In genomic region chr17:10295728-10296343, GRCh38 we compare ENCODE assay signal across 8 cellular contexts.
DNase-seq lines count a peak whose midpoint lies in the region; ATAC-seq and TF ChIP-seq lines count a peak whose summit lies in the region.

No MANE protein-coding gene starts in this region.

- H3K27ac Mint-ChIP-seq in activated CD4-positive, alpha-beta T cell treated with anti-CD3 and anti-CD28 coated beads, Interleukin-2, amount 10 ng/mL, durations not matched to agents 7 days and 5 days = no peak overlapping the region

- DNase-seq in AG08396 (ENCODE audit: low spot score) = peak; percentile 38
- DNase-seq in LoVo (ENCODE audit: low spot score) = peak; percentile 59
- peak; percentile 37 for DNase-seq in activated CD4-positive, alpha-beta T cell treated with anti-CD3 and anti-CD28 coated beads, Interleukin-2, amount 10 ng/mL, durations not matched to agents 7 days and 5 days
- DNase-seq in foreskin keratinocyte = peak; percentile 10 to 54
- DNase-seq in pons (ENCODE audit: low spot score) = peak; percentile 56

- no peaks in the 10 kb centered on the region for H3K9me3 Mint-ChIP-seq in activated CD4-positive, alpha-beta T cell treated with anti-CD3 and anti-CD28 coated beads, Interleukin-2, amount 10 ng/mL, durations not matched to agents 7 days and 5 days

- no peaks in the 10 kb centered on the region for H3K36me3 Mint-ChIP-seq in activated CD4-positive, alpha-beta T cell treated with anti-CD3 and anti-CD28 coated beads, Interleukin-2, amount 10 ng/mL, durations not matched to agents 7 days and 5 days (ENCODE audit: low read depth)

- POLR2A ChIA-PET in activated CD4-positive, alpha-beta T cell treated with anti-CD3 and anti-CD28 coated beads, Interleukin-2, amount 10 ng/mL, durations not matched to agents 7 days and 5 days (lab: Charles Lee) = no interaction called here

- H3K4me1 Mint-ChIP-seq in activated CD4-positive, alpha-beta T cell treated with anti-CD3 and anti-CD28 coated beads, Interleukin-2, amount 10 ng/mL, durations not matched to agents 7 days and 5 days = peaks cover 7% of the 10 kb centered on the region

- H3K27me3 Mint-ChIP-seq in activated CD4-positive, alpha-beta T cell treated with anti-CD3 and anti-CD28 coated beads, Interleukin-2, amount 10 ng/mL, durations not matched to agents 7 days and 5 days = no peaks in the 10 kb centered on the region

- CTCF ChIA-PET in activated CD4-positive, alpha-beta T cell treated with anti-CD3 and anti-CD28 coated beads, Interleukin-2, amount 10 ng/mL, durations not matched to agents 7 days and 5 days (lab: Charles Lee) = no interaction called here

- no peaks in the 10 kb centered on the region for H3K27me3 ChIP-seq in foreskin keratinocyte

- ATAC-seq in foreskin keratinocyte (peak; percentile 62), GM21619 (IDR thresholded peaks at IDR 0.05; ENCODE audit: unreplicated experiment) (no peak), GM21390 (IDR thresholded peaks at IDR 0.05; ENCODE audit: unreplicated experiment) (no peak)

- peaks cover 10% of the 10 kb centered on the region for H3K4me1 ChIP-seq in foreskin keratinocyte

- H3K4me3 Mint-ChIP-seq in activated CD4-positive, alpha-beta T cell treated with anti-CD3 and anti-CD28 coated beads, Interleukin-2, amount 10 ng/mL, durations not matched to agents 7 days and 5 days = no peak overlapping the region

- peak; percentile 81 for TF ChIP-seq CTCF in GM12873 (IDR thresholded peaks at IDR 0.05; ENCODE audit: insufficient read depth, low read depth, low read length, missing control alignments)
- peak; percentile 83 for TF ChIP-seq CTCF in foreskin keratinocyte (conservative IDR thresholded peaks at IDR 0.05)

- no peak overlapping the region for H3K27ac ChIP-seq in foreskin keratinocyte
